8 cellular contexts compared by ENCODE assay signal in genomic region chr15:81265944-81266775, GRCh38. TPM values are rescaled to one million over a fixed set of nuclear protein-coding genes. Genes with fewer than 3 reads are reported as not detected.
A peak's percentile ranks its signal among the peaks of the same experiment; 100 is the strongest.
DNase-seq lines count a peak whose midpoint lies in the region; ATAC-seq and TF ChIP-seq lines count a peak whose summit lies in the region.

No MANE protein-coding gene starts in this region.

- peak overlapping the region; percentile 51 for H3K9ac ChIP-seq in adipocyte (ENCODE audit: low read length)

- H3K27me3 ChIP-seq in adipocyte (replicated peaks; ENCODE audit: control insufficient read depth, insufficient read depth, low read length) = no peaks in the 10 kb centered on the region

- ATAC-seq in GM18502 (IDR thresholded peaks at IDR 0.05; ENCODE audit: poor library complexity, unreplicated experiment) (peak; percentile 82), HG02885 (IDR thresholded peaks at IDR 0.05; ENCODE audit: poor library complexity, unreplicated experiment) (peak; percentile 89), left ventricle myocardium superior (peak; percentile 94)

- DNase-seq in NCI-H146 treated with DMSO at 0.1 percent for 48 hours (lab: John Stamatoyannopoulos, UW; ENCODE audit: unreplicated experiment) (peak; percentile 38), SW480 (ENCODE audit: low spot score) (peak; percentile 92), adipocyte (ENCODE audit: low read depth) (peak; percentile 94), left ventricle myocardium superior (peak; percentile 81), retinal pigment epithelial cell (ENCODE audit: low read depth) (peak; percentile 19), T1000 (lab: John Stamatoyannopoulos, UW) (no peak)

- H3K4me1 ChIP-seq in adipocyte (ENCODE audit: control insufficient read depth, insufficient read depth, low read length) = peaks cover 12% of the 10 kb centered on the region

- no peaks in the 10 kb centered on the region for H3K9me3 ChIP-seq in adipocyte (ENCODE audit: control insufficient read depth, low read length)

- peak; percentile 96 for TF ChIP-seq CTCF in retinal pigment epithelial cell (conservative IDR thresholded peaks at IDR 0.05; ENCODE audit: low read depth, low read length)

- intact Hi-C loops in left ventricle myocardium superior (cut with micrococcal nuclease) = loop anchor here (5.0 kb wide), 2 partner anchors 109 to 159 kb away; no protein-coding TSS in a partner anchor

- H3K4me3 ChIP-seq in adipocyte (ENCODE audit: low read length) = no peak overlapping the region
- no peak overlapping the region for H3K4me3 ChIP-seq in retinal pigment epithelial cell (ENCODE audit: low read length)

- peaks cover 15% of the 10 kb centered on the region for H3K36me3 ChIP-seq in adipocyte (ENCODE audit: control insufficient read depth, insufficient read depth, low read length, severe bottlenecking)

RNA-seq across cellular contexts. Expression of gene STARD5, which starts 57.8 kb away (rescaled TPM):
- total RNA-seq in left ventricle myocardium superior = 1.8 TPM
